8 cellular contexts compared by ENCODE assay signal in the genomic region with DNA sequence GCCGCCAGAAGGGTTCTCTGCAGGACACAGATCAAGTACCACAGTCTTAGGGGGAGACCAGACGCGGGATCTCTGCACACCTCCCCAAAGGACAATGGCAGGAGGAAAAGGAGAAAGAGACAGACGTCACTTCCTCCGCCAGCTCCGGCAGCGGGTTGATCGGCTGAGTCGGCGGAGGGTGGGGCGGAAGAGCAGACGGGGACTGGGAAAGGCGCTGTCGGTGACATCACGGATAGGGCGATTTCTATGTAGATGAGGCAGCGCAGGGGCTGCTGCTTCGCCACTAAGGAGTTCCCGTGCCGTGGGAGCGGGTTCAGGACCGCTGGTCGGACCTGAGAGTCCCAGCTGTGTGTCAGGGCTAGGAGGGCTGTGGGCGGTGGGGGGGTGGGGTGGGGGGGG. TPM values are rescaled to one million over a fixed set of nuclear protein-coding genes. Genes with fewer than 3 reads are reported as not detected.
DNase-seq lines count a peak whose midpoint lies in the region; ATAC-seq and TF ChIP-seq lines count a peak whose summit lies in the region.
"Not testable (repeated sequence)": the region's sequence is repeated elsewhere in the genome, so short reads cannot be mapped to it uniquely, and the experiment has no call there.

No MANE protein-coding gene starts in this region.

- not testable (repeated sequence) for TF ChIP-seq CTCF in AG10803 (conservative IDR thresholded peaks at IDR 0.05; ENCODE audit: low read length); activated B cell treated with CpG ODN at 0.5 μM for 24 hours (IDR thresholded peaks at IDR 0.05); brain (conservative IDR thresholded peaks at IDR 0.05)

- ATAC-seq in GM19467 (IDR thresholded peaks at IDR 0.05; ENCODE audit: unreplicated experiment), result peak; percentile 48
- peak; percentile 62 for ATAC-seq in HG03378 (IDR thresholded peaks at IDR 0.05; ENCODE audit: unreplicated experiment)
- peak; percentile 33 for ATAC-seq in activated B cell treated with CpG ODN at 0.5 μM for 24 hours (ENCODE audit: low read depth)
- ATAC-seq in left colon, result peak; percentile 85

- intact Hi-C loops in activated B cell treated with CpG ODN at 0.5 μM for 24 hours (cut with micrococcal nuclease); left colon (cut with DNase I, micrococcal nuclease): not testable (repeated sequence)

- not testable (repeated sequence) for H3K36me3 Mint-ChIP-seq in activated B cell treated with CpG ODN at 0.5 μM for 24 hours (ENCODE audit: low read depth); brain

- CTCF ChIA-PET in activated B cell treated with CpG ODN at 0.5 μM for 24 hours (lab: Charles Lee), result not testable (repeated sequence)

- H3K4me3 ChIP-seq in AG10803 (ENCODE audit: low read length), result peak overlapping the region; percentile 73

- H3K4me1 Mint-ChIP-seq in activated B cell treated with CpG ODN at 0.5 μM for 24 hours, brain: not testable (repeated sequence)

- DNase-seq in AG10803 (ENCODE audit: low read depth), result not testable (repeated sequence)
- DNase-seq in NCI-H510A treated with DMSO at 0.1 percent for 48 hours (lab: John Stamatoyannopoulos, UW) (peak; percentile 19), activated B cell treated with CpG ODN at 0.5 μM for 24 hours (peak; percentile 60), left colon (peak; percentile 65 to 75)
- peak; percentile 33 to 62 (median 50) for DNase-seq in stimulated activated CD4-positive, alpha-beta T cell treated with anti-CD3 and anti-CD28 coated beads, Interleukin-12 subunit alpha, Interleukin-12 subunit beta, amount 100 ng/mL, for 48 hours (ENCODE audit: low read depth in 2 of 3, low spot score in 1 of 3)

- H3K27ac Mint-ChIP-seq in activated B cell treated with CpG ODN at 0.5 μM for 24 hours, result peak overlapping the region; percentile 89
- H3K27ac Mint-ChIP-seq in brain, result peak overlapping the region; percentile 90 to 100 (median 96)

- peak overlapping the region; percentile 88 for H3K4me3 Mint-ChIP-seq in activated B cell treated with CpG ODN at 0.5 μM for 24 hours
- H3K4me3 Mint-ChIP-seq in brain, result peak overlapping the region; percentile 88 to 94 (median 90)

- H3K9me3 Mint-ChIP-seq in activated B cell treated with CpG ODN at 0.5 μM for 24 hours, brain: not testable (repeated sequence)

- POLR2A ChIA-PET in activated B cell treated with CpG ODN at 0.5 μM for 24 hours (lab: Charles Lee), result interaction anchor here (0.6 to 1.5 kb wide), 23 partner anchors 65 to 1804 kb away, joined by 3 to 43 read pairs (median 6); partner anchors contain the start of genes LIX1L, NUDT17, PIAS3 and POLR3C

- not testable (repeated sequence) for H3K27me3 Mint-ChIP-seq in activated B cell treated with CpG ODN at 0.5 μM for 24 hours, brain

RNA-seq across cellular contexts. Expression of gene PPIAL4D, which starts 38.7 kb away (rescaled TPM):
- total RNA-seq in activated B cell treated with CpG ODN at 0.5 μM for 24 hours (not detected in 2 replicates), left colon (not detected)
- not detected for polyA plus RNA-seq in brain (ENCODE audit: insufficient read depth, low read depth, low replicate concordance)

Comparison
In these comparisons a context has a peak if more than half of its experiments do, and no peak if none do; other contexts are left out.
1. ATAC-seq: peak in every context shown above with its lines; median percentile 85 in left colon; 62 in HG03378; 48 in GM19467; 33 in activated B cell treated with CpG ODN at 0.5 μM for 24 hours.